ENCODE assay signal across 23 cellular contexts in genomic region chr1:31687601-31688000, GRCh38. TPM values are rescaled to one million over a fixed set of nuclear protein-coding genes. Genes with fewer than 3 reads are reported as not detected.
"Had no signal": no experiment of that assay in that cellular context is flagged by ENCODE, and none has a peak within 500 bp of the region (broad histone marks: within the 10 kb centered on the region; RNA-seq: fewer than 3 reads in every experiment).

No MANE protein-coding gene starts in this region.

- H3K4me1 ChIP-seq: esophagus squamous epithelium, thyroid gland had no signal

- H3K4me3 ChIP-seq: esophagus squamous epithelium, thyroid gland had no signal

- H3K27ac Mint-ChIP-seq: activated CD8-positive, alpha-beta memory T cell treated with anti-CD3 and anti-CD28 coated beads, Interleukin-2, amount 10 ng/mL, durations not matched to agents 7 days and 5 days; activated CD8-positive, alpha-beta T cell treated with anti-CD3 and anti-CD28 coated beads, Interleukin-2, amount 10 ng/mL, durations not matched to agents 7 days and 5 days; activated naive CD8-positive, alpha-beta T cell; activated T-helper 2 cell treated with anti-CD3 and anti-CD28 coated beads, Interferon-gamma antibody, Interleukin-2, Interleukin-4, amounts not matched to agents 10 μg/mL and 5 μg/mL and 100 μg/mL, durations not matched to agents 14 hours and 24 hours and 36 hours; dendritic cell treated with granulocyte-macrophage colony-stimulating factor and Interleukin-4, amounts not matched to agents 40 ng/mL and 50 ng/mL, for 4 days; natural killer cell; stimulated activated effector memory CD8-positive, alpha-beta T cell treated with anti-CD3 and anti-CD28 coated beads, Interleukin-12 subunit alpha, Interleukin-12 subunit beta, amount 100 ng/mL, for 72 hours; stimulated activated naive CD8-positive, alpha-beta T cell treated with anti-CD3 and anti-CD28 coated beads, Interleukin-15, amount 100 ng/mL, for 72 hours had no signal

- H3K27me3 ChIP-seq: thyroid gland had no signal

- H3K36me3 Mint-ChIP-seq: activated CD8-positive, alpha-beta memory T cell treated with anti-CD3 and anti-CD28 coated beads, Interleukin-2, amount 10 ng/mL, durations not matched to agents 7 days and 5 days; activated naive CD8-positive, alpha-beta T cell; natural killer cell; stimulated activated effector memory CD8-positive, alpha-beta T cell treated with anti-CD3 and anti-CD28 coated beads, Interleukin-12 subunit alpha, Interleukin-12 subunit beta, amount 100 ng/mL, for 72 hours; WTC11 had no signal

- H3K36me3 ChIP-seq: thyroid gland had no signal

- ATAC-seq: activated CD8-positive, alpha-beta memory T cell treated with anti-CD3 and anti-CD28 coated beads, Interleukin-2, amount 10 ng/mL, durations not matched to agents 7 days and 5 days; activated CD8-positive, alpha-beta T cell treated with anti-CD3 and anti-CD28 coated beads, Interleukin-2, amount 10 ng/mL, durations not matched to agents 7 days and 5 days; left cardiac atrium; natural killer cell; sciatic nerve; stimulated activated effector memory CD8-positive, alpha-beta T cell treated with anti-CD3 and anti-CD28 coated beads, Interleukin-12 subunit alpha, Interleukin-12 subunit beta, amount 100 ng/mL, for 72 hours; stimulated activated naive CD8-positive, alpha-beta T cell treated with anti-CD3 and anti-CD28 coated beads, Interleukin-15, amount 100 ng/mL, for 72 hours; WTC11 had no signal

- DNase-seq: activated CD8-positive, alpha-beta memory T cell treated with anti-CD3 and anti-CD28 coated beads, Interleukin-2, amount 10 ng/mL, durations not matched to agents 7 days and 5 days; activated CD8-positive, alpha-beta T cell treated with anti-CD3 and anti-CD28 coated beads, Interleukin-2, amount 10 ng/mL, durations not matched to agents 7 days and 5 days; activated T-cell treated with anti-CD3 and anti-CD28 coated beads, Interleukin-2, amount 50 U/mL, for 48 hours; anterior cingulate cortex; esophagus squamous epithelium; foreskin melanocyte; islet precursor cell; left cardiac atrium; natural killer cell; posterior cingulate gyrus; small intestine; stimulated activated CD4-positive, alpha-beta T cell treated with anti-CD3 and anti-CD28 coated beads, Interleukin-4, amount 100 ng/mL, for 24 hours; stimulated activated naive CD8-positive, alpha-beta T cell treated with anti-CD3 and anti-CD28 coated beads, Interleukin-15, amount 100 ng/mL, for 72 hours; T-helper 2 cell; thyroid gland had no signal

- H3K9me3 ChIP-seq: esophagus squamous epithelium, thyroid gland had no signal

- H3K4me1 Mint-ChIP-seq: activated CD8-positive, alpha-beta memory T cell treated with anti-CD3 and anti-CD28 coated beads, Interleukin-2, amount 10 ng/mL, durations not matched to agents 7 days and 5 days; central memory CD8-positive, alpha-beta T cell; stimulated activated effector memory CD8-positive, alpha-beta T cell treated with anti-CD3 and anti-CD28 coated beads, Interleukin-12 subunit alpha, Interleukin-12 subunit beta, amount 100 ng/mL, for 72 hours; stimulated activated naive CD8-positive, alpha-beta T cell treated with anti-CD3 and anti-CD28 coated beads, Interleukin-15, amount 100 ng/mL, for 72 hours had no signal

- FAIRE-seq: bronchial epithelial cell, small intestine had no signal

- H3K9me3 Mint-ChIP-seq: activated T-helper 2 cell treated with anti-CD3 and anti-CD28 coated beads, Interferon-gamma antibody, Interleukin-2, Interleukin-4, amounts not matched to agents 10 μg/mL and 5 μg/mL and 100 μg/mL, durations not matched to agents 14 hours and 24 hours and 36 hours; central memory CD8-positive, alpha-beta T cell; dendritic cell treated with granulocyte-macrophage colony-stimulating factor and Interleukin-4, amounts not matched to agents 40 ng/mL and 50 ng/mL, for 4 days; natural killer cell; stimulated activated effector memory CD8-positive, alpha-beta T cell treated with anti-CD3 and anti-CD28 coated beads, Interleukin-12 subunit alpha, Interleukin-12 subunit beta, amount 100 ng/mL, for 72 hours; stimulated activated naive CD8-positive, alpha-beta T cell treated with anti-CD3 and anti-CD28 coated beads, Interleukin-15, amount 100 ng/mL, for 72 hours; WTC11 had no signal

- H3K4me3 Mint-ChIP-seq: activated CD8-positive, alpha-beta memory T cell treated with anti-CD3 and anti-CD28 coated beads, Interleukin-2, amount 10 ng/mL, durations not matched to agents 7 days and 5 days; activated CD8-positive, alpha-beta T cell treated with anti-CD3 and anti-CD28 coated beads, Interleukin-2, amount 10 ng/mL, durations not matched to agents 7 days and 5 days; activated naive CD8-positive, alpha-beta T cell; central memory CD8-positive, alpha-beta T cell; dendritic cell treated with granulocyte-macrophage colony-stimulating factor and Interleukin-4, amounts not matched to agents 40 ng/mL and 50 ng/mL, for 4 days; natural killer cell; stimulated activated effector memory CD8-positive, alpha-beta T cell treated with anti-CD3 and anti-CD28 coated beads, Interleukin-12 subunit alpha, Interleukin-12 subunit beta, amount 100 ng/mL, for 72 hours; stimulated activated naive CD8-positive, alpha-beta T cell treated with anti-CD3 and anti-CD28 coated beads, Interleukin-15, amount 100 ng/mL, for 72 hours; WTC11 had no signal

- H3K27ac ChIP-seq: thyroid gland had no signal

RNA-seq across cellular contexts. Expression of gene COL16A1, which starts 16.2 kb away (rescaled TPM):
- total RNA-seq: activated CD8-positive, alpha-beta memory T cell treated with anti-CD3 and anti-CD28 coated beads, Interleukin-2, amount 10 ng/mL, durations not matched to agents 7 days and 5 days; activated CD8-positive, alpha-beta T cell treated with anti-CD3 and anti-CD28 coated beads, Interleukin-2, amount 10 ng/mL, durations not matched to agents 7 days and 5 days; activated T-helper 2 cell treated with anti-CD3 and anti-CD28 coated beads, Interferon-gamma antibody, Interleukin-2, Interleukin-4, amounts not matched to agents 10 μg/mL and 5 μg/mL and 100 μg/mL, durations not matched to agents 14 hours and 24 hours and 36 hours had no signal
